16 cellular contexts compared by ENCODE assay signal in the genomic region with DNA sequence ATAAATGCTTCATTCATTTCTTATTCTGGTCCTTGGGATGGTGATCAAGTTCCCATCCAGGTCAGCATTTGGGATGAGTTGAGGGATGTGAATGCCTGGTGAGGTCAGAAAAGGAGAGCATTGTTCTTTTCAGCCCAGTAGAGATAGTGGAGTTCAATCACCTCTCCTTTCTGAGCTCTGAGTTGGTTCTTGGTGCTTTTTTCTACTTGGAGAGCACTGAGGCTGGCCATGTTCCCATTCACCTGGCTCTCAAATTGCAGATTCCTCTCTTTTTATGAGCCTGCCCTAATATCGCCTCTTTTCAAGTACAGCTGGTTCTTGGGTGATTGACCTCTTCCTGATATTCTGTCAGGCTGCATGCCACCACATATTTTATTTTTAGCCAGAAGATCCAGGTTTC. TPM values are rescaled to one million over a fixed set of nuclear protein-coding genes. Genes with fewer than 3 reads are reported as not detected.
"Had no signal": no experiment of that assay in that cellular context is flagged by ENCODE, and none has a peak within 500 bp of the region (broad histone marks: within the 10 kb centered on the region; RNA-seq: fewer than 3 reads in every experiment).

No MANE protein-coding gene starts in this region.

- ATAC-seq: foreskin keratinocyte; left colon; stimulated activated effector memory CD8-positive, alpha-beta T cell treated with anti-CD3 and anti-CD28 coated beads, Interleukin-12 subunit alpha, Interleukin-12 subunit beta, amount 100 ng/mL, for 72 hours; stimulated activated naive CD8-positive, alpha-beta T cell treated with anti-CD3 and anti-CD28 coated beads, Interleukin-15, Interleukin-2, amounts not matched to agents 100 U/mL and 50 U/mL, for 24 hours had no signal

- DNase-seq: dermis blood vessel endothelial cell; erythroblast; foreskin keratinocyte; head of caudate nucleus; left colon; naive B cell; small intestine; stimulated activated CD4-positive, alpha-beta T cell treated with anti-CD3 and anti-CD28 coated beads, Interleukin-2, amount 100 ng/mL, for 48 hours; stimulated activated naive CD8-positive, alpha-beta T cell treated with anti-CD3 and anti-CD28 coated beads, Interleukin-15, Interleukin-2, amounts not matched to agents 100 U/mL and 50 U/mL, for 24 hours; tibial artery; upper lobe of left lung; uterus had no signal

RNA-seq across cellular contexts. Expression of gene AQP9, which starts 10.5 kb away (rescaled TPM):
- total RNA-seq: kidney epithelial cell, mesothelial cell of epicardium, osteocyte had no signal
